1 cellular context compared by ENCODE assay signal in the genomic region with DNA sequence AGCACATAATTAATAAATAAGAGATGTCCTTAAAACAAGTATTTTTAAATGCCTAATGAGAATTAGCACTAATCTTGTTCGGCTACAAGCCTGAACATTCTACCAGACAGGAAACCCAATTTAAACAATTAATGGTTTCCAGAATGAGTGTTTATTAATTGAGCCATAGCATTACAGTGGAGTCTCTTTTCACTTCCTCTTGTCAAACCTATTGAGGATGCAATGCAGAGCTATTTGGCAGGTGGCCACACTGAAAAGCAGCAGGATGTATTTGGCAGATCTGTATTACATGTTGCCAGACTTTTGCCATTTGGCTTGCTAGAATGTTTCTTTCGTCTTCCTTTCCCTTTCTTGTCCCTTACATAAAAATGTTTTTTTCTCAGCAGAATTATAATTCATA.
TF ChIP-seq lines count a peak whose summit lies in the region.

No MANE protein-coding gene starts in this region.

TF ChIP-seq in GM23338, 12 proteins besides CTCF, POLR2A, EP300 and RAD21 (continued from another document):
- TF ChIP-seq, protein P1, sequence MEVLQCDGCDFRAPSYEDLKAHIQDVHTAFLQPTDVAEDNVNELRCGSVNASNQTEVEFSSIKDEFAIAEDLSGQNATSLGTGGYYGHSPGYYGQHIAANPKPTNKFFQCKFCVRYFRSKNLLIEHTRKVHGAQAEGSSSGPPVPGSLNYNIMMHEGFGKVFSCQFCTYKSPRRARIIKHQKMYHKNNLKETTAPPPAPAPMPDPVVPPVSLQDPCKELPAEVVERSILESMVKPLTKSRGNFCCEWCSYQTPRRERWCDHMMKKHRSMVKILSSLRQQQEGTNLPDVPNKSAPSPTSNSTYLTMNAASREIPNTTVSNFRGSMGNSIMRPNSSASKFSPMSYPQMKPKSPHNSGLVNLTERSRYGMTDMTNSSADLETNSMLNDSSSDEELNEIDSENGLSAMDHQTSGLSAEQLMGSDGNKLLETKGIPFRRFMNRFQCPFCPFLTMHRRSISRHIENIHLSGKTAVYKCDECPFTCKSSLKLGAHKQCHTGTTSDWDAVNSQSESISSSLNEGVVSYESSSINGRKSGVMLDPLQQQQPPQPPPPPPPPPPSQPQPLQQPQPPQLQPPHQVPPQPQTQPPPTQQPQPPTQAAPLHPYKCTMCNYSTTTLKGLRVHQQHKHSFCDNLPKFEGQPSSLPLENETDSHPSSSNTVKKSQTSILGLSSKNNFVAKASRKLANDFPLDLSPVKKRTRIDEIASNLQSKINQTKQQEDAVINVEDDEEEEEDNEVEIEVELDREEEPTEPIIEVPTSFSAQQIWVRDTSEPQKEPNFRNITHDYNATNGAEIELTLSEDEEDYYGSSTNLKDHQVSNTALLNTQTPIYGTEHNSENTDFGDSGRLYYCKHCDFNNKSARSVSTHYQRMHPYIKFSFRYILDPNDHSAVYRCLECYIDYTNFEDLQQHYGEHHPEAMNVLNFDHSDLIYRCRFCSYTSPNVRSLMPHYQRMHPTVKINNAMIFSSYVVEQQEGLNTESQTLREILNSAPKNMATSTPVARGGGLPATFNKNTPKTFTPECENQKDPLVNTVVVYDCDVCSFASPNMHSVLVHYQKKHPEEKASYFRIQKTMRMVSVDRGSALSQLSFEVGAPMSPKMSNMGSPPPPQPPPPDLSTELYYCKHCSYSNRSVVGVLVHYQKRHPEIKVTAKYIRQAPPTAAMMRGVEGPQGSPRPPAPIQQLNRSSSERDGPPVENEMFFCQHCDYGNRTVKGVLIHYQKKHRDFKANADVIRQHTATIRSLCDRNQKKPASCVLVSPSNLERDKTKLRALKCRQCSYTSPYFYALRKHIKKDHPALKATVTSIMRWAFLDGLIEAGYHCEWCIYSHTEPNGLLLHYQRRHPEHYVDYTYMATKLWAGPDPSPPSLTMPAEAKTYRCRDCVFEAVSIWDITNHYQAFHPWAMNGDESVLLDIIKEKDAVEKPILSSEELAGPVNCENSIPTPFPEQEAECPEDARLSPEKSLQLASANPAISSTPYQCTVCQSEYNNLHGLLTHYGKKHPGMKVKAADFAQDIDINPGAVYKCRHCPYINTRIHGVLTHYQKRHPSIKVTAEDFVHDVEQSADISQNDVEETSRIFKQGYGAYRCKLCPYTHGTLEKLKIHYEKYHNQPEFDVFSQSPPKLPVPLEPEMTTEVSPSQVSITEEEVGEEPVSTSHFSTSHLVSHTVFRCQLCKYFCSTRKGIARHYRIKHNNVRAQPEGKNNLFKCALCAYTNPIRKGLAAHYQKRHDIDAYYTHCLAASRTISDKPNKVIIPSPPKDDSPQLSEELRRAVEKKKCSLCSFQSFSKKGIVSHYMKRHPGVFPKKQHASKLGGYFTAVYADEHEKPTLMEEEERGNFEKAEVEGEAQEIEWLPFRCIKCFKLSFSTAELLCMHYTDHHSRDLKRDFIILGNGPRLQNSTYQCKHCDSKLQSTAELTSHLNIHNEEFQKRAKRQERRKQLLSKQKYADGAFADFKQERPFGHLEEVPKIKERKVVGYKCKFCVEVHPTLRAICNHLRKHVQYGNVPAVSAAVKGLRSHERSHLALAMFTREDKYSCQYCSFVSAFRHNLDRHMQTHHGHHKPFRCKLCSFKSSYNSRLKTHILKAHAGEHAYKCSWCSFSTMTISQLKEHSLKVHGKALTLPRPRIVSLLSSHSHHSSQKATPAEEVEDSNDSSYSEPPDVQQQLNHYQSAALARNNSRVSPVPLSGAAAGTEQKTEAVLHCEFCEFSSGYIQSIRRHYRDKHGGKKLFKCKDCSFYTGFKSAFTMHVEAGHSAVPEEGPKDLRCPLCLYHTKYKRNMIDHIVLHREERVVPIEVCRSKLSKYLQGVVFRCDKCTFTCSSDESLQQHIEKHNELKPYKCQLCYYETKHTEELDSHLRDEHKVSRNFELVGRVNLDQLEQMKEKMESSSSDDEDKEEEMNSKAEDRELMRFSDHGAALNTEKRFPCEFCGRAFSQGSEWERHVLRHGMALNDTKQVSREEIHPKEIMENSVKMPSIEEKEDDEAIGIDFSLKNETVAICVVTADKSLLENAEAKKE (CRISPR knock-in tag; IDR thresholded peaks at IDR 0.05), result no peak
